33 cellular contexts compared by ENCODE assay signal in genomic region chr6:47718571-47718970, GRCh38. TPM values are rescaled to one million over a fixed set of nuclear protein-coding genes. Genes with fewer than 3 reads are reported as not detected.
"Had no signal": no experiment of that assay in that cellular context is flagged by ENCODE, and none has a peak within 500 bp of the region (broad histone marks: within the 10 kb centered on the region; RNA-seq: fewer than 3 reads in every experiment).

No MANE protein-coding gene starts in this region.

- DNase-seq: dorsolateral prefrontal cortex; effector CD4-positive, alpha-beta T cell; foreskin melanocyte; glutamatergic neuron; heart right ventricle; hippocampal formation; kidney glomerular epithelial cell; mesenchymal stem cell; mucosa of descending colon; naive B cell; stimulated activated CD4-positive, alpha-beta T cell treated with anti-CD3 and anti-CD28 coated beads, Interleukin-12 subunit alpha, Interleukin-12 subunit beta, amount 100 ng/mL, for 4 hours; stimulated activated CD4-positive, alpha-beta T cell treated with anti-CD3 and anti-CD28 coated beads, Interleukin-1b, Interleukin-23, amount 100 ng/mL, for 48 hours; stimulated activated CD4-positive, alpha-beta T cell treated with anti-CD3 and anti-CD28 coated beads, Interleukin-4, amount 100 ng/mL, for 24 hours; stimulated activated naive CD4-positive, alpha-beta T cell treated with Interleukin-2 at 50 U/mL for 16 hours; stomach; thyroid gland; trophoblast cell had no signal

- H3K27ac Mint-ChIP-seq: mesothelial cell of epicardium; naive B cell; natural killer cell treated with Interleukin-12 subunit alpha and Interleukin-12 subunit beta and Interleukin-15 and Interleukin-18, amount 100 ng/mL, for 72 hours; stimulated activated effector memory CD8-positive, alpha-beta T cell treated with anti-CD3 and anti-CD28 coated beads, Interleukin-12 subunit alpha, Interleukin-12 subunit beta, amount 100 ng/mL, for 72 hours had no signal

- H3K9me3 ChIP-seq: esophagus muscularis mucosa, mucosa of descending colon, neutrophil, prostate gland, right atrium auricular region, stomach, thyroid gland had no signal

- H3K4me3 ChIP-seq: dorsolateral prefrontal cortex, esophagus muscularis mucosa, heart right ventricle, lung, mucosa of descending colon, prostate gland, right atrium auricular region, smooth muscle cell, stomach, thyroid gland had no signal

- H3K27ac ChIP-seq: dorsolateral prefrontal cortex, esophagus muscularis mucosa, heart right ventricle, neutrophil, prostate gland, right atrium auricular region, stomach, thyroid gland had no signal

- FAIRE-seq: colon, islet of Langerhans had no signal

- H3K4me1 ChIP-seq: esophagus muscularis mucosa, heart right ventricle, prostate gland, right atrium auricular region, stomach, thyroid gland had no signal

- ATAC-seq: heart right ventricle; mucosa of descending colon; natural killer cell treated with Interleukin-12 subunit alpha and Interleukin-12 subunit beta and Interleukin-15 and Interleukin-18, amount 100 ng/mL, for 72 hours; sciatic nerve; stimulated activated effector memory CD8-positive, alpha-beta T cell treated with anti-CD3 and anti-CD28 coated beads, Interleukin-12 subunit alpha, Interleukin-12 subunit beta, amount 100 ng/mL, for 72 hours had no signal

- H3K27me3 ChIP-seq: esophagus muscularis mucosa, heart right ventricle, neutrophil, right atrium auricular region, stomach, thyroid gland had no signal

- H3K36me3 Mint-ChIP-seq: mesothelial cell of epicardium; naive B cell; natural killer cell treated with Interleukin-12 subunit alpha and Interleukin-12 subunit beta and Interleukin-15 and Interleukin-18, amount 100 ng/mL, for 72 hours; stimulated activated effector memory CD8-positive, alpha-beta T cell treated with anti-CD3 and anti-CD28 coated beads, Interleukin-12 subunit alpha, Interleukin-12 subunit beta, amount 100 ng/mL, for 72 hours had no signal

- H3K4me2 ChIP-seq: smooth muscle cell had no signal

- H3K9me3 Mint-ChIP-seq: natural killer cell treated with Interleukin-12 subunit alpha and Interleukin-12 subunit beta and Interleukin-15 and Interleukin-18, amount 100 ng/mL, for 72 hours had no signal

- H3K4me1 Mint-ChIP-seq: naive B cell; neural crest cell; stimulated activated effector memory CD8-positive, alpha-beta T cell treated with anti-CD3 and anti-CD28 coated beads, Interleukin-12 subunit alpha, Interleukin-12 subunit beta, amount 100 ng/mL, for 72 hours had no signal

- H3K36me3 ChIP-seq: esophagus muscularis mucosa, heart right ventricle, neutrophil, prostate gland, right atrium auricular region, stomach, thyroid gland had no signal

- H3K4me3 Mint-ChIP-seq: mesothelial cell of epicardium; naive B cell; natural killer cell treated with Interleukin-12 subunit alpha and Interleukin-12 subunit beta and Interleukin-15 and Interleukin-18, amount 100 ng/mL, for 72 hours; neural crest cell; stimulated activated effector memory CD8-positive, alpha-beta T cell treated with anti-CD3 and anti-CD28 coated beads, Interleukin-12 subunit alpha, Interleukin-12 subunit beta, amount 100 ng/mL, for 72 hours had no signal

RNA-seq across cellular contexts. Expression of gene ADGRF4, which starts 20.2 kb away (rescaled TPM):
- total RNA-seq: fibroblast of lung; liver; natural killer cell treated with Interleukin-12 subunit alpha and Interleukin-12 subunit beta and Interleukin-15 and Interleukin-18, amount 100 ng/mL, for 72 hours; neural crest cell; sciatic nerve; stomach; temporal lobe had no signal
- polyA plus RNA-seq: fibroblast of lung, liver had no signal
